1 cellular context compared by ENCODE assay signal in the genomic region with DNA sequence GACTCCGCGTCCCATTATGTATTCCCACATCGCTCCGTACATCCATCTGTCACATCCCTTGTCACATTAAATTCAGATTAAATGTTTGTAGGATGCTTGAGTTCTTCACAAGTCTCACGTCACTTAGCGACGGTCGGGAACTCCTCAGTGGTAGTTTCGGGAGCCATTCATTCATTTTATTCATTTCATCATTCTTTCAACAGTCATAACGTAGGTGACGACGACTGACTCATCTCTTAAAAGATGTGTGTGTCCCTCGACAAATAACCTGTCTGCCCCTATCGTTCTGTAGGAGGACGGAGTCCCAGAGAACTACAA.
A peak's percentile ranks its signal among the peaks of the same experiment; 100 is the strongest.
TF ChIP-seq lines count a peak whose summit lies in the region.

No MANE protein-coding gene starts in this region.

TF ChIP-seq in HepG2, 621 proteins besides CTCF, POLR2A, EP300 and RAD21:
- no peak for TF ChIP-seq FOSL2 (CRISPR knock-in tag; IDR thresholded peaks at IDR 0.05)
- TF ChIP-seq TEAD2 (CRISPR knock-in tag; IDR thresholded peaks at IDR 0.05) = no peak
- TF ChIP-seq TRAFD1 (CRISPR knock-in tag; IDR thresholded peaks at IDR 0.05; ENCODE audit: borderline replicate concordance) = 0 out of 2 replicates have a peak, but pooled peaks have one; percentile 55
- 0 out of 2 replicates have a peak, but pooled peaks have one; percentile 38 for TF ChIP-seq SP140L (CRISPR knock-in tag; IDR thresholded peaks at IDR 0.05; ENCODE audit: borderline replicate concordance)
- TF ChIP-seq, protein P1, sequence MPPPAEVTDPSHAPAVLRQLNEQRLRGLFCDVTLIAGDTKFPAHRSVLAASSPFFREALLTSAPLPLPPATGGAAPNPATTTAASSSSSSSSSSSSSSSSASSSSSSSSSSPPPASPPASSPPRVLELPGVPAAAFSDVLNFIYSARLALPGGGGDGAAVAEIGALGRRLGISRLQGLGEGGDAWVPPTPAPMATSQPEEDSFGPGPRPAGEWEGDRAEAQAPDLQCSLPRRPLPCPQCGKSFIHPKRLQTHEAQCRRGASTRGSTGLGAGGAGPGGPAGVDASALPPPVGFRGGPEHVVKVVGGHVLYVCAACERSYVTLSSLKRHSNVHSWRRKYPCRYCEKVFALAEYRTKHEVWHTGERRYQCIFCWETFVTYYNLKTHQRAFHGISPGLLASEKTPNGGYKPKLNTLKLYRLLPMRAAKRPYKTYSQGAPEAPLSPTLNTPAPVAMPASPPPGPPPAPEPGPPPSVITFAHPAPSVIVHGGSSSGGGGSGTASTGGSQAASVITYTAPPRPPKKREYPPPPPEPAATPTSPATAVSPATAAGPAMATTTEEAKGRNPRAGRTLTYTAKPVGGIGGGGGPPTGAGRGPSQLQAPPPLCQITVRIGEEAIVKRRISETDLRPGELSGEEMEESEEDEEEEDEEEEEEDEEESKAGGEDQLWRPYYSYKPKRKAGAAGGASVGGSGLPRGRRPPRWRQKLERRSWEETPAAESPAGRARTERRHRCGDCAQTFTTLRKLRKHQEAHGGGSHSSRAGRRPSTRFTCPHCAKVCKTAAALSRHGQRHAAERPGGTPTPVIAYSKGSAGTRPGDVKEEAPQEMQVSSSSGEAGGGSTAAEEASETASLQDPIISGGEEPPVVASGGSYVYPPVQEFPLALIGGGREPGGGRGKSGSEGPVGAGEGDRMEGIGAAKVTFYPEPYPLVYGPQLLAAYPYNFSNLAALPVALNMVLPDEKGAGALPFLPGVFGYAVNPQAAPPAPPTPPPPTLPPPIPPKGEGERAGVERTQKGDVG (CRISPR knock-in tag; IDR thresholded peaks at IDR 0.05; ENCODE audit: borderline replicate concordance) = no peak; the same call in 1 of the 2 replicates
- TF ChIP-seq IRX3 (CRISPR knock-in tag; IDR thresholded peaks at IDR 0.05; ENCODE audit: borderline replicate concordance, low read depth) = no peak
- TF ChIP-seq ZNF567 (CRISPR knock-in tag; IDR thresholded peaks at IDR 0.05; ENCODE audit: borderline replicate concordance) = no peak
- TF ChIP-seq TOPORS (CRISPR knock-in tag; IDR thresholded peaks at IDR 0.05) = no peak
- TF ChIP-seq ZNF788 (CRISPR knock-in tag; IDR thresholded peaks at IDR 0.05; ENCODE audit: borderline replicate concordance) = no peak
- no peak for TF ChIP-seq LCORL (IDR thresholded peaks at IDR 0.05)
- TF ChIP-seq LCORL (CRISPR knock-in tag; IDR thresholded peaks at IDR 0.05) = no peak
- no peak for TF ChIP-seq MEIS1 (CRISPR knock-in tag; IDR thresholded peaks at IDR 0.05; ENCODE audit: borderline replicate concordance)
- no peak for TF ChIP-seq RFX1 (IDR thresholded peaks at IDR 0.05)
- 0 out of 2 replicates have a peak, but pooled peaks have one; percentile 1 for TF ChIP-seq MTF2 (CRISPR knock-in tag; IDR thresholded peaks at IDR 0.05; ENCODE audit: borderline replicate concordance)
- TF ChIP-seq, protein P2, sequence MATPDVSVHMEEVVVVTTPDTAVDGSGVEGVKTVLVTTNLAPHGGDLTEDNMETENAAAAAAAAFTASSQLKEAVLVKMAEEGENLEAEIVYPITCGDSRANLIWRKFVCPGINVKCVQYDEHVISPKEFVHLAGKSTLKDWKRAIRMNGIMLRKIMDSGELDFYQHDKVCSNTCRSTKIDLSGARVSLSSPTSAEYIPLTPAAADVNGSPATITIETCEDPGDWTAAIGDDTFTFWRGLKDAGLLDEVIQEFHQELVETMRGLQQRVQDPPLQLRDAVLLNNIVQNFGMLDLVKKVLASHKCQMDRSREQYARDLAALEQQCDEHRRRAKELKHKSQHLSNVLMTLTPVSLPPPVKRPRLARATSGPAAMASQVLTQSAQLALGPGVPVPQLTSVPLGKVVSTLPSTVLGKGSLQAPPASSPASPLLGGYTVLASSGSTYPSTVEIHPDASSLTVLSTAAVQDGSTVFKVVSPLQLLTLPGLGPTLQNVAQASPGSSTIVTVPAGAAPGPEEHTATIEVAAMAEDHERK (CRISPR knock-in tag; IDR thresholded peaks at IDR 0.05; ENCODE audit: low read depth) = 0 out of 2 replicates have a peak, but pooled peaks have one; percentile 35
- TF ChIP-seq DNMT1 (CRISPR knock-in tag; IDR thresholded peaks at IDR 0.05) = 0 out of 2 replicates have a peak, but pooled peaks have one; percentile 10
- TF ChIP-seq ATF1 (CRISPR knock-in tag; IDR thresholded peaks at IDR 0.05) = 0 out of 2 replicates have a peak, but pooled peaks have one; percentile 60
- no peak for TF ChIP-seq CERS6 (CRISPR knock-in tag; IDR thresholded peaks at IDR 0.05)
- peak; percentile 69; the same call in 1 of the 2 replicates for TF ChIP-seq CREB1 (IDR thresholded peaks at IDR 0.05)
- peak; percentile 89 for TF ChIP-seq CREB1 (CRISPR knock-in tag; IDR thresholded peaks at IDR 0.05)
